Comparison of ENCODE assay signal across 1 cellular context in genomic region chr17:43019418-43019817, GRCh38.
TF ChIP-seq lines count a peak whose summit lies in the region.

No MANE protein-coding gene starts in this region.

TF ChIP-seq in IMR-90, 13 proteins besides CTCF, POLR2A, EP300 and RAD21:
- TF ChIP-seq CEBPB (IDR thresholded peaks at IDR 0.05; ENCODE audit: low read depth, low read length), result no peak
- no peak for TF ChIP-seq ELK1 (IDR thresholded peaks at IDR 0.05; ENCODE audit: borderline replicate concordance, low read depth, low read length)
- TF ChIP-seq SMC3 (IDR thresholded peaks at IDR 0.05; ENCODE audit: low read depth, low read length), result no peak
- no peak for TF ChIP-seq MXI1 (IDR thresholded peaks at IDR 0.05; ENCODE audit: borderline replicate concordance, low read depth, low read length)
- no peak for TF ChIP-seq NFE2L2 (IDR thresholded peaks at IDR 0.05; ENCODE audit: low read depth, low read length)
- no peak for TF ChIP-seq CHD1 (IDR thresholded peaks at IDR 0.05; ENCODE audit: low read depth, low read length)
- no peak for TF ChIP-seq MAZ (IDR thresholded peaks at IDR 0.05; ENCODE audit: borderline replicate concordance, low read depth, low read length)
- no peak for TF ChIP-seq MAFK (IDR thresholded peaks at IDR 0.05; ENCODE audit: low read depth, low read length)
- TF ChIP-seq RCOR1 (IDR thresholded peaks at IDR 0.05; ENCODE audit: insufficient replicate concordance, low read length), result no peak
- TF ChIP-seq USF2 (IDR thresholded peaks at IDR 0.05; ENCODE audit: low read depth, low read length), result no peak
- no peak for TF ChIP-seq RFX5 (IDR thresholded peaks at IDR 0.05; ENCODE audit: low read depth, low read length)
